In genomic region chr12:5678186-5678585, GRCh38 we compare ENCODE assay signal across 7 cellular contexts.
"Had no signal": no experiment of that assay in that cellular context is flagged by ENCODE, and none has a peak within 500 bp of the region (broad histone marks: within the 10 kb centered on the region; RNA-seq: fewer than 3 reads in every experiment).

No MANE protein-coding gene starts in this region.

- FAIRE-seq: HepG2, HTR-8/SVneo, K562 had no signal

- H3K27ac ChIP-seq: HL-60 had no signal

- H3K4me3 ChIP-seq: K562 had no signal

- H3K27ac Mint-ChIP-seq: IgD-negative memory B cell had no signal

- ATAC-seq: HepG2, K562 had no signal

- H3K36me3 Mint-ChIP-seq: IgD-negative memory B cell had no signal

- H3K4me3 Mint-ChIP-seq: IgD-negative memory B cell had no signal

- DNase-seq: IMR-90, KBM-7 had no signal
